10 cellular contexts compared by ENCODE assay signal in genomic region chr4:32775049-32775448, GRCh38.
DNase-seq lines count a peak whose midpoint lies in the region; ATAC-seq, FAIRE-seq and TF ChIP-seq lines count a peak whose summit lies in the region.
"Had no signal": no experiment of that assay in that cellular context is flagged by ENCODE, and none has a peak within 500 bp of the region (broad histone marks: within the 10 kb centered on the region; RNA-seq: fewer than 3 reads in every experiment).

No MANE protein-coding gene starts in this region.

- H3K27ac Mint-ChIP-seq in naive thymus-derived CD4-positive, alpha-beta T cell, result no peak overlapping the region

- TF ChIP-seq RAD21 in GM12878 (IDR thresholded peaks at IDR 0.05; ENCODE audit: insufficient read depth, low read depth, low read length), result peak; percentile 36; the same call in 1 of the 2 replicates

- H3F3A ChIP-seq in DOHH2 (ENCODE audit: control insufficient read depth, insufficient read depth), result no peaks in the 10 kb centered on the region

- H3K4me1 ChIP-seq in DOHH2 (ENCODE audit: control insufficient read depth, low read length) (no peaks in the 10 kb centered on the region), GM12878 (ENCODE audit: control insufficient read depth, insufficient read depth, low read length) (no peaks in the 10 kb centered on the region)
- H3K4me1 ChIP-seq in naive thymus-derived CD4-positive, alpha-beta T cell (ENCODE audit: control insufficient read depth in 2 of 2, insufficient read depth in 2 of 2, low read length in 2 of 2), result no peaks in the 10 kb centered on the region
- H3K4me1 ChIP-seq: heart right ventricle had no signal

- CTCF ChIA-PET in GM12878 (lab: Yijun Ruan, JAX), result interaction anchor here (1.0 to 3.0 kb wide), 3 partner anchors 14 to 313 kb away, joined by 3 to 12 read pairs (median 6); no protein-coding TSS in a partner anchor
- CTCF ChIA-PET in naive thymus-derived CD4-positive, alpha-beta T cell (lab: Charles Lee), result no interaction called here

- RAD21 ChIA-PET in GM12878 (lab: Charles Lee; ENCODE audit: unreplicated experiment), result interaction anchor here (0.9 to 1.7 kb wide), 2 partner anchors 252 to 313 kb away, joined by 3 to 6 read pairs; no protein-coding TSS in a partner anchor

- H3K27ac ChIP-seq in DOHH2 (ENCODE audit: low read depth, low read length) (no peak overlapping the region), GM12878 (ENCODE audit: control insufficient read depth, insufficient read depth) (no peak overlapping the region), coronary artery (no peak overlapping the region)
- no peak overlapping the region for H3K27ac ChIP-seq in naive thymus-derived CD4-positive, alpha-beta T cell (ENCODE audit: low read depth, low read length)
- H3K27ac ChIP-seq: heart right ventricle had no signal

- whole genome bisulfite sequencing in GM12878 (ENCODE audit: insufficient coverage, insufficient replicate concordance, low lambda C conversion rate, missing lambda C conversion rate), result 10% methylated on average over 5 of the region's 5 CpGs

- H2AFZ ChIP-seq in GM12878 (ENCODE audit: control insufficient read depth, low read depth, low read length), result no peak overlapping the region

- DNase-seq in NCI-H2081 (lab: John Stamatoyannopoulos, UW) (peak; percentile 27 to 51), GM12878 (ENCODE audit: low read depth, low spot score) (no peak), medulla oblongata (ENCODE audit: extremely low spot score) (peak; percentile 46), coronary artery (ENCODE audit: low spot score) (no peak), cerebellum (ENCODE audit: low spot score) (no peak)
- no peak for DNase-seq in naive thymus-derived CD4-positive, alpha-beta T cell
- DNase-seq: heart right ventricle, NCI-H774 had no signal

- no peaks in the 10 kb centered on the region for H3K4me1 Mint-ChIP-seq in naive thymus-derived CD4-positive, alpha-beta T cell

- H3K9me3 ChIP-seq in DOHH2 (ENCODE audit: control insufficient read depth, insufficient read depth, low read length) (no peaks in the 10 kb centered on the region), GM12878 (replicated peaks; ENCODE audit: control insufficient read depth, insufficient read depth, low read length) (no peaks in the 10 kb centered on the region)
- no peaks in the 10 kb centered on the region for H3K9me3 ChIP-seq in naive thymus-derived CD4-positive, alpha-beta T cell (ENCODE audit: control insufficient read depth in 2 of 3, low read length in 3 of 3)

- FAIRE-seq in GM12878 (lab: Jason Lieb, UNC), result no peak

- H3K36me3 ChIP-seq in DOHH2 (ENCODE audit: control insufficient read depth, low read length), result no peaks in the 10 kb centered on the region
- no peaks in the 10 kb centered on the region for H3K36me3 ChIP-seq in GM12878 (ENCODE audit: control insufficient read depth in 2 of 2, insufficient read depth in 2 of 2, low read length in 1 of 2)
- no peaks in the 10 kb centered on the region for H3K36me3 ChIP-seq in naive thymus-derived CD4-positive, alpha-beta T cell (ENCODE audit: control insufficient read depth in 2 of 3, insufficient read depth in 3 of 3, low read length in 3 of 3)
- H3K36me3 ChIP-seq: heart right ventricle had no signal

- H3K9ac ChIP-seq in GM12878 (ENCODE audit: control insufficient read depth, insufficient read depth, low read length), result no peak overlapping the region

- ATAC-seq in GM12878 (peak; percentile 90), HG03108 (IDR thresholded peaks at IDR 0.05; ENCODE audit: unreplicated experiment) (no peak)
- ATAC-seq in naive thymus-derived CD4-positive, alpha-beta T cell, result no peak
- ATAC-seq: heart right ventricle had no signal

- SMC1A ChIA-PET in GM12878 (lab: Charles Lee; ENCODE audit: uncharacterized antibody, unreplicated experiment), result interaction anchor here (1.0 to 2.9 kb wide), 2 partner anchors 11 to 311 kb away, joined by 3 to 14 read pairs; no protein-coding TSS in a partner anchor

- BruUV-seq in GM12878 (replicated peaks; lab: Mats Ljungman, UMichigan), result no TSS peak

- no peak overlapping the region for H3K4me2 ChIP-seq in DOHH2 (ENCODE audit: low read length)
- H3K4me2 ChIP-seq in GM12878 (ENCODE audit: control insufficient read depth, insufficient read depth), result no peak overlapping the region

- TF ChIP-seq POLR2A in GM12878 (IDR thresholded peaks at IDR 0.05; ENCODE audit: low read depth, low read length), result no peak

- TF ChIP-seq EP300 in GM12878 (IDR thresholded peaks at IDR 0.05; ENCODE audit: borderline replicate concordance in 1 of 2, control insufficient read depth in 1 of 2, low read depth in 2 of 2, low read length in 2 of 2), result no peak

- H3K9me3 Mint-ChIP-seq in naive thymus-derived CD4-positive, alpha-beta T cell, result peaks cover 0 to 23% (median 7%) of the 10 kb centered on the region in 11 donors

- H3K9me2 ChIP-seq in DOHH2 (replicated peaks; ENCODE audit: control insufficient read depth, low read length), result no peaks in the 10 kb centered on the region

- H3K4me3 ChIP-seq in DOHH2 (ENCODE audit: low read length) (no peak overlapping the region), GM12878 (no peak overlapping the region), coronary artery (no peak overlapping the region)
- H3K4me3 ChIP-seq in naive thymus-derived CD4-positive, alpha-beta T cell (ENCODE audit: low read length), result no peak overlapping the region
- H3K4me3 ChIP-seq: heart right ventricle had no signal

- no peaks in the 10 kb centered on the region for H3K36me3 Mint-ChIP-seq in naive thymus-derived CD4-positive, alpha-beta T cell

- peak; percentile 56 for TF ChIP-seq CTCF in DOHH2 (IDR thresholded peaks at IDR 0.05; ENCODE audit: low read depth, low read length, poor library complexity, severe bottlenecking)
- TF ChIP-seq CTCF in GM12878 (IDR thresholded peaks at IDR 0.05 in 2 of 3, conservative IDR thresholded peaks at IDR 0.05 in 1 of 3; ENCODE audit: control insufficient read depth in 2 of 3, extremely low read depth in 1 of 3, insufficient read depth in 1 of 3, low read depth in 3 of 3, low read length in 3 of 3), result peak in 2 of 3 experiments; percentile 42 to 63; a peak in 3 of 6 replicates
- TF ChIP-seq CTCF in coronary artery (IDR thresholded peaks at IDR 0.05), result no peak

- no peak overlapping the region for H3K4me3 Mint-ChIP-seq in naive thymus-derived CD4-positive, alpha-beta T cell

- in situ Hi-C loops in GM12878 (cut with MboI), result no loop called here

- H3K27me3 Mint-ChIP-seq in naive thymus-derived CD4-positive, alpha-beta T cell, result no peaks in the 10 kb centered on the region

- intact Hi-C loops in GM12878 (cut with micrococcal nuclease; ENCODE audit: unreplicated experiment), result loop anchor here (1.0 kb wide), 1 partner anchor 312 kb away; no protein-coding TSS in a partner anchor
- intact Hi-C loops in naive thymus-derived CD4-positive, alpha-beta T cell (cut with micrococcal nuclease), result no loop called here

- H4K20me1 ChIP-seq in DOHH2 (ENCODE audit: control insufficient read depth, insufficient read depth, low read depth, low read length), result no peaks in the 10 kb centered on the region
- H4K20me1 ChIP-seq in GM12878 (ENCODE audit: control insufficient read depth, insufficient read depth), result no peaks in the 10 kb centered on the region

- H3K79me2 ChIP-seq in DOHH2 (ENCODE audit: control insufficient read depth, low read length) (no peaks in the 10 kb centered on the region), GM12878 (ENCODE audit: control insufficient read depth, insufficient read depth, low read length) (no peaks in the 10 kb centered on the region)

- H3K27me3 ChIP-seq in DOHH2 (ENCODE audit: control insufficient read depth, low read length) (no peaks in the 10 kb centered on the region), GM12878 (replicated peaks in 1 of 2; ENCODE audit: control insufficient read depth in 2 of 2, insufficient read depth in 2 of 2, low read length in 1 of 2) (no peaks in the 10 kb centered on the region)
- H3K27me3 ChIP-seq in naive thymus-derived CD4-positive, alpha-beta T cell (ENCODE audit: control insufficient read depth in 2 of 2, insufficient read depth in 2 of 2, low read length in 2 of 2), result no peaks in the 10 kb centered on the region
- H3K27me3 ChIP-seq: heart right ventricle had no signal

- POLR2A ChIA-PET in GM12878 (lab: Charles Lee), result no interaction called here
- POLR2A ChIA-PET in naive thymus-derived CD4-positive, alpha-beta T cell (lab: Charles Lee), result no interaction called here

TF ChIP-seq in GM12878, 131 proteins besides CTCF, POLR2A, EP300 and RAD21 (continues in another document):
- TF ChIP-seq ZNF384 (IDR thresholded peaks at IDR 0.05; ENCODE audit: borderline replicate concordance, low read depth, low read length) (peak; percentile 17; the same call in 1 of the 2 replicates), REST (IDR thresholded peaks at IDR 0.05; ENCODE audit: low read depth, low read length) (no peak)

Comparison
In these comparisons a context has a peak if more than half of its experiments do, and no peak if none do; other contexts are left out.
1. DNase-seq: peak in NCI-H2081 (2 of 2) and medulla oblongata (single experiment); none in GM12878 (single experiment), coronary artery (single experiment), naive thymus-derived CD4-positive, alpha-beta T cell (0 of 9) and cerebellum (single experiment).